Comparison of ENCODE assay signal across 17 cellular contexts in the genomic region with DNA sequence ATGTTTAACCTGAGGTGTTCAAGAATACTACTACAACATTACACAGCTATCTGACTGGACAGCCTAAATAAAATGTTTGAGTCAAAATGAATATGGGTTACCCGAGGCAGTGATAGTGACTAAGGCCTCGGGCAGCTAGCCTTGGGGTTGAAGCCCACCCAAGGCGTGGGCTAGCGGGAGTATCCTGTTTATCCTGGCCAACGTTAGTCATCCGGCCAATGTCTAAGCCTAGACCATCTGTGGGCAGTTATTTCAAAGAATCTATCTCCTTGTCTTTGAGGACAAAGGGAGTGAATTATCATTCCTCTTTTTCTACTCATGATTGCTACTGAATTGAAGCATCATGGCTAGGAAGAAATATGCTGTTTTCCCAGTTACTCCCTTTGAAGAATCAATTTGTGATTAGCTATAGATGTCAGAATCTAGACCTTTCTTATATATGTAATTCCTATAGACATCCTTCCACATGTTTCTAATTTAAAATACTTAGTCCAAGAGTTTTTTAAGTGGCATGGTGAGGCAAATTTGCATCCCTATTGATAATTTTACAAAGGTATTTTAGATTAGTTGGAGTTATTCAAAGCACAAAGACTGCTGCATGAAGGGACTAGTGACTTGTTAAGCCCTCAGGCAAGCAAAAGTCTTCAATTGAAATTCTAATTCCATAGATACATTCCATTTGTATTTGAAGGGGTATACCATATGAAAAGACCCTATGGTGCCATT. TPM values are rescaled to one million over a fixed set of nuclear protein-coding genes. Genes with fewer than 3 reads are reported as not detected.
DNase-seq lines count a peak whose midpoint lies in the region; ATAC-seq, FAIRE-seq and TF ChIP-seq lines count a peak whose summit lies in the region.
"Had no signal": no experiment of that assay in that cellular context is flagged by ENCODE, and none has a peak within 500 bp of the region (broad histone marks: within the 10 kb centered on the region; RNA-seq: fewer than 3 reads in every experiment).

No MANE protein-coding gene starts in this region.

- H3K27me3 ChIP-seq in GM23338 (ENCODE audit: insufficient read depth): peaks cover 8% of the 10 kb centered on the region; the same call in 1 of the 2 replicates
- H3K27me3 ChIP-seq in SK-N-SH (ENCODE audit: insufficient read depth): no peaks in the 10 kb centered on the region
- H3K27me3 ChIP-seq in HepG2 (ENCODE audit: control insufficient read depth in 1 of 2, insufficient read depth in 2 of 2, low read length in 2 of 2): no peaks in the 10 kb centered on the region

- H3K4me1 ChIP-seq in GM23338 (ENCODE audit: insufficient read depth): peaks cover 17% of the 10 kb centered on the region
- H3K4me1 ChIP-seq in SK-N-SH (ENCODE audit: control insufficient read depth in 1 of 2, insufficient read depth in 2 of 2, low read depth in 1 of 2, low read length in 1 of 2): peaks cover 0 to 68% of the 10 kb centered on the region in 2 experiments; a peak in 3 of 4 replicates
- peaks cover 25% of the 10 kb centered on the region for H3K4me1 ChIP-seq in HepG2 (ENCODE audit: insufficient read depth, low read length)

- no peak for TF ChIP-seq POLR2A in HepG2 (IDR thresholded peaks at IDR 0.05; ENCODE audit: insufficient read depth in 1 of 2, low read depth in 2 of 2, low read length in 2 of 2)

- WGBS in SK-N-SH (ENCODE audit: low lambda C conversion rate): 3% methylated on average over 6 of the region's 6 CpGs
- WGBS in HepG2 (ENCODE audit: low lambda C conversion rate): 8% methylated on average over 6 of the region's 6 CpGs

- H3K4me2 ChIP-seq in GM23338 (peak overlapping the region; percentile 46; the same call in 1 of the 2 replicates), SK-N-SH (peak overlapping the region; percentile 41; the same call in 1 of the 2 replicates), HepG2 (ENCODE audit: low read depth, low read length) (no peak overlapping the region)

- H3K4me3 Mint-ChIP-seq in GM23338: no peak overlapping the region
- H3K4me3 Mint-ChIP-seq in activated T-cell treated with anti-CD3 and anti-CD28 coated beads, Interleukin-2, amount 50 U/mL, for 72 hours: no peak overlapping the region

- peaks cover 2% of the 10 kb centered on the region; the same call in 2 of the 3 replicates for H3K4me1 Mint-ChIP-seq in GM23338
- no peaks in the 10 kb centered on the region for H3K4me1 Mint-ChIP-seq in activated T-cell treated with anti-CD3 and anti-CD28 coated beads, Interleukin-2, amount 50 U/mL, for 72 hours (ENCODE audit: low read depth)

- in situ Hi-C loops in HepG2 (cut with HindIII; ENCODE audit: extremely low pct_ligation_motif_present, low pct_unique_long_range_greater_than_20kb): loop anchor here (10.0 kb wide), 3 partner anchors 213 to 503 kb away; no protein-coding TSS in a partner anchor

- ATAC-seq in GM23338 (no peak), GM19395 (IDR thresholded peaks at IDR 0.05; ENCODE audit: unreplicated experiment) (no peak), GM21381 (IDR thresholded peaks at IDR 0.05; ENCODE audit: unreplicated experiment) (no peak), HepG2 (no peak)
- ATAC-seq in activated T-cell treated with anti-CD3 and anti-CD28 coated beads, Interleukin-2, amount 50 U/mL, for 72 hours (replicated peaks in 1 of 2): no peak
- ATAC-seq: GM12878, Panc1, sciatic nerve had no signal

- H2AFZ ChIP-seq in GM23338 (no peak overlapping the region; the same call in 1 of the 2 replicates), SK-N-SH (ENCODE audit: low read depth) (no peak overlapping the region), HepG2 (ENCODE audit: low read length) (no peak overlapping the region)

- CTCF ChIA-PET in SK-N-SH (lab: Yijun Ruan, JAX) (no interaction called here), HepG2 (lab: Yijun Ruan, JAX; ENCODE audit: low intra/inter-chr PET ratio, low total read pairs) (no interaction called here)

- peak; percentile 36 to 92; a peak in 1 of 4 replicates for TF ChIP-seq EP300 in SK-N-SH (IDR thresholded peaks at IDR 0.05; ENCODE audit: borderline replicate concordance in 1 of 2, low read depth in 1 of 2, low read length in 1 of 2)
- no peak for TF ChIP-seq EP300 in HepG2 (IDR thresholded peaks at IDR 0.05; ENCODE audit: low read depth in 2 of 2, low read length in 2 of 2)
- no peak for TF ChIP-seq EP300 in HepG2 (CRISPR knock-in tag; IDR thresholded peaks at IDR 0.05; ENCODE audit: borderline replicate concordance)

- no peak for TF ChIP-seq CTCF in GM23338 (conservative IDR thresholded peaks at IDR 0.05; ENCODE audit: low read depth in 2 of 2)
- no peak for TF ChIP-seq CTCF in SK-N-SH (IDR thresholded peaks at IDR 0.05)
- no peak for TF ChIP-seq CTCF in fibroblast of the aortic adventitia (IDR thresholded peaks at IDR 0.05; ENCODE audit: insufficient read depth, low read length)
- TF ChIP-seq CTCF in HepG2 (CRISPR knock-in tag; IDR thresholded peaks at IDR 0.05): no peak

- no peaks in the 10 kb centered on the region for H4K20me1 ChIP-seq in GM23338 (replicated peaks; ENCODE audit: insufficient read depth)
- H4K20me1 ChIP-seq in SK-N-SH (ENCODE audit: insufficient read depth): no peaks in the 10 kb centered on the region
- H4K20me1 ChIP-seq in HepG2 (ENCODE audit: insufficient read depth, low read length): no peaks in the 10 kb centered on the region

- H3K27ac ChIP-seq in GM23338 (ENCODE audit: low read depth) (no peak overlapping the region), SK-N-SH (ENCODE audit: low read depth in 2 of 2, low read length in 1 of 2) (peak overlapping the region in 1 of 2 experiments; percentile 77; a peak in 2 of 4 replicates), HepG2 (ENCODE audit: extremely low read length, insufficient read depth, low read length) (no peak overlapping the region)
- H3K27ac ChIP-seq: thoracic aorta had no signal

- DNase-seq in GM23338 (ENCODE audit: low spot score): no peak
- no peak for DNase-seq in SK-N-SH
- DNase-seq in fibroblast of the aortic adventitia (ENCODE audit: low read depth): peak; percentile 77
- DNase-seq in skeletal muscle cell (ENCODE audit: low read depth): peak; percentile 94
- DNase-seq in HepG2 (ENCODE audit: low spot score): no peak
- no peak for DNase-seq in activated T-cell treated with anti-CD3 and anti-CD28 coated beads, Interleukin-2, amount 50 U/mL, for 72 hours
- DNase-seq: activated CD8-positive, alpha-beta memory T cell treated with anti-CD3 and anti-CD28 coated beads for 24 hours; central memory CD4-positive, alpha-beta T cell; erythroblast; NCI-H1092; NCI-H2227 treated with DMSO at 0.1 percent for 48 hours had no signal

- no peaks in the 10 kb centered on the region for H3K27me3 Mint-ChIP-seq in GM23338 (ENCODE audit: insufficient read depth, low read depth, poor library complexity)
- peaks cover 13% of the 10 kb centered on the region for H3K27me3 Mint-ChIP-seq in activated T-cell treated with anti-CD3 and anti-CD28 coated beads, Interleukin-2, amount 50 U/mL, for 72 hours (ENCODE audit: low read depth)

- H3K36me3 Mint-ChIP-seq in GM23338 (ENCODE audit: low read depth): no peaks in the 10 kb centered on the region
- H3K36me3 Mint-ChIP-seq in activated T-cell treated with anti-CD3 and anti-CD28 coated beads, Interleukin-2, amount 50 U/mL, for 72 hours (ENCODE audit: insufficient read depth in 2 of 2): no peaks in the 10 kb centered on the region

- H3K4me3 ChIP-seq in GM23338: no peak overlapping the region
- no peak overlapping the region for H3K4me3 ChIP-seq in SK-N-SH (ENCODE audit: low read depth in 2 of 2, low read length in 1 of 2)
- no peak overlapping the region for H3K4me3 ChIP-seq in fibroblast of the aortic adventitia (ENCODE audit: low read depth, low read length)
- no peak overlapping the region for H3K4me3 ChIP-seq in skeletal muscle cell (ENCODE audit: low read depth, low read length)
- no peak overlapping the region for H3K4me3 ChIP-seq in HepG2 (replicated peaks in 1 of 3; ENCODE audit: insufficient read depth in 1 of 3, low read depth in 2 of 3, low read length in 3 of 3)
- H3K4me3 ChIP-seq: GM12878, thoracic aorta had no signal

- intact Hi-C loops in HepG2 (cut with micrococcal nuclease; ENCODE audit: unreplicated experiment): loop anchor here (10.0 kb wide), 1 partner anchor 227 kb away; no protein-coding TSS in a partner anchor

- H3K9me3 Mint-ChIP-seq in GM23338: no peaks in the 10 kb centered on the region
- no peaks in the 10 kb centered on the region for H3K9me3 Mint-ChIP-seq in activated T-cell treated with anti-CD3 and anti-CD28 coated beads, Interleukin-2, amount 50 U/mL, for 72 hours

- H3F3A ChIP-seq in GM23338 (replicated peaks; ENCODE audit: low read depth): no peaks in the 10 kb centered on the region
- peaks cover 40% of the 10 kb centered on the region for H3F3A ChIP-seq in SK-N-SH (replicated peaks; ENCODE audit: insufficient read depth)

- H3K9me3 ChIP-seq in SK-N-SH: no peaks in the 10 kb centered on the region
- no peaks in the 10 kb centered on the region for H3K9me3 ChIP-seq in HepG2 (ENCODE audit: low read length)
- H3K9me3 ChIP-seq: thoracic aorta had no signal

- H3K36me3 ChIP-seq in GM23338 (ENCODE audit: insufficient read depth) (no peaks in the 10 kb centered on the region), SK-N-SH (replicated peaks in 1 of 2; ENCODE audit: control insufficient read depth in 1 of 2, insufficient read depth in 2 of 2, low read length in 1 of 2) (no peaks in the 10 kb centered on the region), HepG2 (replicated peaks in 1 of 2; ENCODE audit: control insufficient read depth in 1 of 2, insufficient read depth in 2 of 2, low read length in 2 of 2) (no peaks in the 10 kb centered on the region)
- H3K36me3 ChIP-seq: thoracic aorta had no signal

- FAIRE-seq in HepG2 (lab: Jason Lieb, UNC): no peak
- FAIRE-seq: GM12878 had no signal

- H3K27ac Mint-ChIP-seq in GM23338: no peak overlapping the region
- no peak overlapping the region for H3K27ac Mint-ChIP-seq in activated T-cell treated with anti-CD3 and anti-CD28 coated beads, Interleukin-2, amount 50 U/mL, for 72 hours

- H3K9ac ChIP-seq in SK-N-SH (no peak overlapping the region), HepG2 (ENCODE audit: insufficient read depth, low read depth, low read length) (no peak overlapping the region)

- H3K79me2 ChIP-seq in GM23338 (replicated peaks; ENCODE audit: insufficient read depth) (no peaks in the 10 kb centered on the region), SK-N-SH (ENCODE audit: insufficient read depth) (no peaks in the 10 kb centered on the region), HepG2 (ENCODE audit: insufficient read depth, low read length) (no peaks in the 10 kb centered on the region)

- H3K9me2 ChIP-seq in GM23338 (ENCODE audit: insufficient read depth): no peaks in the 10 kb centered on the region
- H3K9me2 ChIP-seq in SK-N-SH: no peaks in the 10 kb centered on the region

- POLR2A ChIA-PET in SK-N-SH (lab: Yijun Ruan, JAX): no interaction called here
- POLR2A ChIA-PET in HepG2 (lab: Yijun Ruan, JAX): no interaction called here

- no TSS peak for BruUV-seq in HepG2 (replicated peaks; lab: Mats Ljungman, UMichigan)

- TF ChIP-seq RAD21 in SK-N-SH (IDR thresholded peaks at IDR 0.05; ENCODE audit: low read length) (no peak), HepG2 (CRISPR knock-in tag; IDR thresholded peaks at IDR 0.05) (no peak)

RNA-seq across cellular contexts. Expression of a gene that starts 6.0 kb away (rescaled TPM):
- total RNA-seq in GM23338 (2014; rRNA removed; shearing (Covaris generic)): 3.4 and 3.6 TPM in 2 replicates
- polyA plus RNA-seq in GM23338 (2016; fragmentation: Nextera tagmentation; extraction: Ambion mirVana) (1.3 and 1.8 TPM in 2 replicates), SK-N-SH (2012; rRNA removed) (29.8 and 36.2 TPM in 2 replicates), HepG2 (2011; rRNA removed) (4.1 and 4.6 TPM in 2 replicates)
- polyA plus RNA-seq in SK-N-SH (2012; cell fraction: cytosol; rRNA removed): 37.7 and 40.7 TPM in 2 replicates
- polyA plus RNA-seq in SK-N-SH (2012; cell fraction: nucleus; rRNA removed): 27.3 and 49.5 TPM in 2 replicates
- total RNA-seq in fibroblast of the aortic adventitia (ENCODE audit: low replicate concordance) (30.5 and 42.8 TPM in 2 replicates), HepG2 (2016; rRNA removed; fragmentation: Illumina TruSeq; extraction: Trizol) (6.8 and 9.1 TPM in 2 replicates)
- total RNA-seq in HepG2 (2016; cell fraction: cytosol; rRNA removed; fragmentation: Illumina TruSeq; extraction: Trizol; ENCODE audit: low read depth): 1.2 and 1.8 TPM in 2 replicates
- 8.4 and 8.6 TPM in 2 replicates for total RNA-seq in HepG2 (2016; cell fraction: insoluble cytoplasmic fraction; rRNA removed; fragmentation: Illumina TruSeq; extraction: Trizol)
- total RNA-seq in HepG2 (2016; cell fraction: membrane; rRNA removed; fragmentation: Illumina TruSeq; extraction: Trizol): 3.8 and 6.4 TPM in 2 replicates
- total RNA-seq in HepG2 (2016; cell fraction: nucleus; rRNA removed; fragmentation: Illumina TruSeq; extraction: Trizol): 14.5 and 17.0 TPM in 2 replicates
- 2.0 and 2.9 TPM in 2 replicates for polyA plus RNA-seq in HepG2 (2011; cell fraction: cytosol; rRNA removed)
- polyA plus RNA-seq in HepG2 (2011; cell fraction: nucleus; rRNA removed): 2.3 and 2.9 TPM in 2 replicates
- 6.0 and 8.4 TPM in 2 replicates for polyA plus RNA-seq in HepG2 (2012)
- polyA plus RNA-seq in HepG2 (2016; cell fraction: cytosol; fragmentation: Illumina TruSeq; extraction: Trizol; ENCODE audit: low read depth): 0.43 and 0.67 TPM in 2 replicates
- 7.1 and 7.3 TPM in 2 replicates for polyA plus RNA-seq in HepG2 (2016; cell fraction: insoluble cytoplasmic fraction; fragmentation: Illumina TruSeq; extraction: Trizol; ENCODE audit: low read depth)
- 2.5 and 2.7 TPM in 2 replicates for polyA plus RNA-seq in HepG2 (2016; cell fraction: membrane; fragmentation: Illumina TruSeq; extraction: Trizol; ENCODE audit: low read depth)
- polyA plus RNA-seq in HepG2 (2016; cell fraction: nucleus; fragmentation: Illumina TruSeq; extraction: Trizol; ENCODE audit: insufficient read depth, low read depth): 8.0 and 8.3 TPM in 2 replicates
- polyA minus RNA-seq in HepG2 (2011; rRNA and poly(A)+ RNA removed; ENCODE audit: low replicate concordance): 5.0 TPM in 1 of 2 replicates, not detected in the other
- 9.2 and 11.6 TPM in 2 replicates for polyA minus RNA-seq in HepG2 (2011; cell fraction: cytosol; rRNA and poly(A)+ RNA removed)
- polyA minus RNA-seq in HepG2 (2011; cell fraction: nucleus; rRNA and poly(A)+ RNA removed): 40.5 and 45.4 TPM in 2 replicates
- not detected for total RNA-seq in activated T-cell treated with anti-CD3 and anti-CD28 coated beads, Interleukin-2, amount 50 U/mL, for 72 hours

Comparison
In these comparisons a context has a peak if more than half of its experiments do, and no peak if none do; other contexts are left out.
1. DNase-seq: peak in fibroblast of the aortic adventitia (single experiment) and skeletal muscle cell (single experiment); none in GM23338 (single experiment), SK-N-SH (single experiment), HepG2 (single experiment) and activated T-cell treated with anti-CD3 and anti-CD28 coated beads, Interleukin-2, amount 50 U/mL, for 72 hours (0 of 2).